In genomic region chr22:20130319-20130718, GRCh38 we compare ENCODE assay signal across 1 cellular context.
TF ChIP-seq lines count a peak whose summit lies in the region.

No MANE protein-coding gene starts in this region.

TF ChIP-seq in HCT116, 20 proteins besides CTCF, POLR2A, EP300 and RAD21 (continued from another document):
- TF ChIP-seq REST (IDR thresholded peaks at IDR 0.05; ENCODE audit: low read depth) (no peak), SP1 (IDR thresholded peaks at IDR 0.05; ENCODE audit: low read depth) (no peak), ELF1 (IDR thresholded peaks at IDR 0.05; ENCODE audit: borderline replicate concordance, low read depth) (no peak), SIN3A (IDR thresholded peaks at IDR 0.05; ENCODE audit: low read depth) (no peak), CBX3 (IDR thresholded peaks at IDR 0.05; ENCODE audit: low read depth) (no peak), SRF (IDR thresholded peaks at IDR 0.05; ENCODE audit: low read depth) (no peak), TCF7L2 (IDR thresholded peaks at IDR 0.05; ENCODE audit: borderline replicate concordance, extremely low read depth, insufficient read depth, insufficient read length) (no peak)
- TF ChIP-seq, protein P1, sequence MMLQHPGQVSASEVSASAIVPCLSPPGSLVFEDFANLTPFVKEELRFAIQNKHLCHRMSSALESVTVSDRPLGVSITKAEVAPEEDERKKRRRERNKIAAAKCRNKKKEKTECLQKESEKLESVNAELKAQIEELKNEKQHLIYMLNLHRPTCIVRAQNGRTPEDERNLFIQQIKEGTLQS (IDR thresholded peaks at IDR 0.05), result no peak
